8 cellular contexts compared by ENCODE assay signal in the genomic region with DNA sequence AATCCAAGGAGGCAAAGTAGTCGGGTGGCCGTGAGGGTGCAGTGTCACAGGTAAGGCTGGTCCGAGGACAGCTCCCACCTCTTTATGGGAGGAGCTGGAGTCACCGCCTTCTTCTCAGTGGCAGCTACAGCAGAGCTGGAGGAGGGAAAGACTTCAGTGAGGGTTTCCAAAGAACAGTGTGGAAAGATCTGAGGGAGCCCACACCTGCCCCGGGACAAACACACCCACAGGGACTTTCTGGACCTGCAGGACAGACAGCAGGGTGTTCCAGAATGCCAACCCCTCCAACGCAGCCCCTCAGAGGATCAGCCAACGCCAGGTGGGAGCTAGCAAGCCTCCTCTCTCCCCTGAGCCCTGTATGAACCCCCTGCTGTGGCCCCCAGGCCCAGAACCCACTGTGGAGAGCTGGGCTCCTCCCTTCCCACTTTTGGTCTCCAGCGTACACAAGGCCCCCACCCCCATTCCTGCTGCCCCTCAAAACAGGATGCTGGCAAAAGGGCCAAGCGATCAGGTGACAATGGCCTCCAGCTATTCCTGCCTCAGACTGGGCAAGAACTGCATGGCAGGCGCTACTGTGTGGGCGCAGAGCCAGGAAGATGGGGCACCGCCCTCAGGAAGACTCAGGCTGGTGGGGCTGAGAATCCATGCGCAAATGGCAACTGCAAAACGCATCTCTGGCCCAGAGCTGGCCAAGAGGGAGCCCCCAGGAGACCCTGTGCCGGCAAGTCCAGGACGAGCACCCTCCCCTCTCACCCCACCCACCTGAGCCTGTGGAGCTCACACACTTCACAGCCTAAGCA. TPM values are rescaled to one million over a fixed set of nuclear protein-coding genes. Genes with fewer than 3 reads are reported as not detected.
A peak's percentile ranks its signal among the peaks of the same experiment; 100 is the strongest.
DNase-seq lines count a peak whose midpoint lies in the region; TF ChIP-seq lines count a peak whose summit lies in the region.
"Had no signal": no experiment of that assay in that cellular context is flagged by ENCODE, and none has a peak within 500 bp of the region (broad histone marks: within the 10 kb centered on the region; RNA-seq: fewer than 3 reads in every experiment).

No MANE protein-coding gene starts in this region.

- H3K27ac ChIP-seq in esophagus muscularis mucosa (replicated peaks in 1 of 4) (peak overlapping the region; percentile 18 to 39 (median 34)), stomach (peak overlapping the region in 2 of 5 donors; percentile 14 to 19), neural progenitor cell (no peak overlapping the region)

- H3K9me3 ChIP-seq in esophagus muscularis mucosa (no peaks in the 10 kb centered on the region), stomach (no peaks in the 10 kb centered on the region), neural progenitor cell (ENCODE audit: low read depth) (no peaks in the 10 kb centered on the region)

- no peaks in the 10 kb centered on the region for H3K9me3 Mint-ChIP-seq in activated CD4-positive, alpha-beta T cell treated with anti-CD3 and anti-CD28 coated beads, Interleukin-2, amount 10 ng/mL, durations not matched to agents 24 days and 14 days
- H3K9me3 Mint-ChIP-seq in neural progenitor cell, result no peaks in the 10 kb centered on the region
- H3K9me3 Mint-ChIP-seq: naive thymus-derived CD4-positive, alpha-beta T cell had no signal

- 84% methylated on average over 9 of the region's 16 CpGs for WGBS in esophagus muscularis mucosa
- WGBS in stomach, 5 donors, result 56 to 69% (median 66%) methylated on average over 9 to 16 of the region's 16 CpGs

- H3K4me1 ChIP-seq in esophagus muscularis mucosa (peaks cover 33 to 49% (median 40%) of the 10 kb centered on the region in 4 donors), stomach (peaks cover 23 to 38% (median 34%) of the 10 kb centered on the region in 4 donors), neural progenitor cell (peaks cover 10% of the 10 kb centered on the region)

- peaks cover 7% of the 10 kb centered on the region for H4K20me1 ChIP-seq in neural progenitor cell (ENCODE audit: low read depth)

- intact Hi-C loops in activated CD4-positive, alpha-beta T cell treated with anti-CD3 and anti-CD28 coated beads, Interleukin-2, amount 10 ng/mL, durations not matched to agents 24 days and 14 days (cut with micrococcal nuclease), result no loop called here
- intact Hi-C loops in esophagus muscularis mucosa (cut with DNase I) (no loop called here), stomach (cut with DNase I; ENCODE audit: low total_unique reads) (no loop called here)

- H3K4me2 ChIP-seq in neural progenitor cell, result no peak overlapping the region

- TF ChIP-seq CTCF in esophagus muscularis mucosa (IDR thresholded peaks at IDR 0.05) (no peak), stomach (IDR thresholded peaks at IDR 0.05) (no peak), neural progenitor cell (IDR thresholded peaks at IDR 0.05) (no peak)

- no peak overlapping the region for H3K4me3 ChIP-seq in esophagus muscularis mucosa
- H3K4me3 ChIP-seq in stomach, result no peak overlapping the region
- no peak overlapping the region for H3K4me3 ChIP-seq in neural progenitor cell

- no peak for TF ChIP-seq POLR2A in esophagus muscularis mucosa (IDR thresholded peaks at IDR 0.05; ENCODE audit: low read depth)
- TF ChIP-seq POLR2A in stomach (IDR thresholded peaks at IDR 0.05), result no peak

- H3F3A ChIP-seq in neural progenitor cell (ENCODE audit: low read depth), result peaks cover 14% of the 10 kb centered on the region

- H3K4me3 Mint-ChIP-seq in activated CD4-positive, alpha-beta T cell treated with anti-CD3 and anti-CD28 coated beads, Interleukin-2, amount 10 ng/mL, durations not matched to agents 24 days and 14 days, result no peak overlapping the region
- no peak overlapping the region for H3K4me3 Mint-ChIP-seq in neural progenitor cell
- H3K4me3 Mint-ChIP-seq: naive thymus-derived CD4-positive, alpha-beta T cell had no signal

- H3K79me2 ChIP-seq in neural progenitor cell (ENCODE audit: low read depth), result peaks cover 12% of the 10 kb centered on the region

- H3K27ac Mint-ChIP-seq in activated CD4-positive, alpha-beta T cell treated with anti-CD3 and anti-CD28 coated beads, Interleukin-2, amount 10 ng/mL, durations not matched to agents 24 days and 14 days, result no peak overlapping the region
- no peak overlapping the region for H3K27ac Mint-ChIP-seq in neural progenitor cell
- H3K27ac Mint-ChIP-seq: naive thymus-derived CD4-positive, alpha-beta T cell had no signal

- H3K27me3 Mint-ChIP-seq in activated CD4-positive, alpha-beta T cell treated with anti-CD3 and anti-CD28 coated beads, Interleukin-2, amount 10 ng/mL, durations not matched to agents 24 days and 14 days, result no peaks in the 10 kb centered on the region
- H3K27me3 Mint-ChIP-seq in neural progenitor cell (ENCODE audit: insufficient read depth, low read depth), result peaks cover 7% of the 10 kb centered on the region
- H3K27me3 Mint-ChIP-seq: naive thymus-derived CD4-positive, alpha-beta T cell had no signal

- TF ChIP-seq EP300 in esophagus muscularis mucosa (IDR thresholded peaks at IDR 0.05) (no peak), stomach (IDR thresholded peaks at IDR 0.05) (no peak)

- peaks cover 36% of the 10 kb centered on the region for H3K36me3 Mint-ChIP-seq in activated CD4-positive, alpha-beta T cell treated with anti-CD3 and anti-CD28 coated beads, Interleukin-2, amount 10 ng/mL, durations not matched to agents 24 days and 14 days (ENCODE audit: low read depth)
- peaks cover 4% of the 10 kb centered on the region for H3K36me3 Mint-ChIP-seq in neural progenitor cell

- H3K9ac ChIP-seq in neural progenitor cell, result no peak overlapping the region

- H2AFZ ChIP-seq in neural progenitor cell (replicated peaks), result no peak overlapping the region

- H3K36me3 ChIP-seq in esophagus muscularis mucosa, result peaks cover 34 to 75% (median 65%) of the 10 kb centered on the region in 4 donors
- peaks cover 48 to 75% (median 73%) of the 10 kb centered on the region in 4 donors for H3K36me3 ChIP-seq in stomach
- no peaks in the 10 kb centered on the region for H3K36me3 ChIP-seq in neural progenitor cell

- H3K27me3 ChIP-seq in esophagus muscularis mucosa (no peaks in the 10 kb centered on the region), stomach (no peaks in the 10 kb centered on the region), neural progenitor cell (no peaks in the 10 kb centered on the region)

- H3K4me1 Mint-ChIP-seq in activated CD4-positive, alpha-beta T cell treated with anti-CD3 and anti-CD28 coated beads, Interleukin-2, amount 10 ng/mL, durations not matched to agents 24 days and 14 days, result peaks cover 21% of the 10 kb centered on the region
- H3K4me1 Mint-ChIP-seq in neural progenitor cell, result peaks cover 16% of the 10 kb centered on the region

- peak; percentile 52 for DNase-seq in activated CD4-positive, alpha-beta T cell treated with anti-CD3 and anti-CD28 coated beads, Interleukin-2, amount 10 ng/mL, durations not matched to agents 24 days and 14 days
- DNase-seq in activated CD4-positive, alpha-beta T cell treated with anti-CD3 and anti-CD28 coated beads, Interleukin-2, amount 50 U/mL, for 4 hours, result no peak
- DNase-seq in esophagus muscularis mucosa (ENCODE audit: extremely low spot score) (no peak), stomach (peak; percentile 9), cerebellum (ENCODE audit: low spot score) (no peak), neural progenitor cell (ENCODE audit: low spot score) (no peak)
- DNase-seq: activated naive CD4-positive, alpha-beta T cell had no signal

RNA-seq across cellular contexts. Expression of a gene that starts 3.5 kb away (rescaled TPM):
- total RNA-seq in activated CD4-positive, alpha-beta T cell treated with anti-CD3 and anti-CD28 coated beads, Interleukin-2, amount 10 ng/mL, durations not matched to agents 24 days and 14 days, result 110 and 113 TPM in 2 replicates
- total RNA-seq in esophagus muscularis mucosa, result 10 to 100 TPM; 25.7 to 63.2 (median 47.4) TPM
- total RNA-seq in stomach, result 100 to 1,000 TPM in 1 of 5 donors, 10 to 100 TPM in 4; 13.0 to 108 (median 19.1) TPM
- 10 to 100 TPM; 24.7 to 32.1 (median 27.0) TPM for polyA plus RNA-seq in stomach
- 13.3 TPM for total RNA-seq in cerebellum
- total RNA-seq in neural progenitor cell (ENCODE audit: low replicate concordance), result 22.4 and 52.5 TPM in 2 replicates

RNA-seq across cellular contexts. Expression of a gene that starts 9.5 kb away (rescaled TPM):
- total RNA-seq in activated CD4-positive, alpha-beta T cell treated with anti-CD3 and anti-CD28 coated beads, Interleukin-2, amount 10 ng/mL, durations not matched to agents 24 days and 14 days, result 52.9 and 54.3 TPM in 2 replicates
- total RNA-seq in esophagus muscularis mucosa (10 to 100 TPM; 26.1 to 34.0 (median 29.3) TPM), stomach (10 to 100 TPM in 2 of 5 donors, 1 to 10 TPM in 3; 3.6 to 13.8 (median 9.6) TPM), cerebellum (11.7 TPM), neural progenitor cell (ENCODE audit: low replicate concordance) (21.0 and 54.1 TPM in 2 replicates)
- polyA plus RNA-seq in stomach, result 100 to 1,000 TPM; 127 to 171 (median 150) TPM

RNA-seq across cellular contexts. Expression of a gene that starts 9.6 kb away (rescaled TPM):
- total RNA-seq in activated CD4-positive, alpha-beta T cell treated with anti-CD3 and anti-CD28 coated beads, Interleukin-2, amount 10 ng/mL, durations not matched to agents 24 days and 14 days, result 2,054 and 2,121 TPM in 2 replicates
- 100 to 1,000 TPM; 256 to 473 (median 358) TPM for total RNA-seq in esophagus muscularis mucosa
- total RNA-seq in stomach, result 1,000 to 10,000 TPM in 2 of 5 donors, 100 to 1,000 TPM in 3; 335 to 2,088 (median 520) TPM
- polyA plus RNA-seq in stomach, result 1,000 to 10,000 TPM in 1 of 3 donors, 100 to 1,000 TPM in 2; 778 to 1,474 (median 861) TPM
- 105 TPM for total RNA-seq in cerebellum
- 296 and 550 TPM in 2 replicates for total RNA-seq in neural progenitor cell (ENCODE audit: low replicate concordance)

RNA-seq across cellular contexts. Expression of a gene that starts 31.4 kb away (rescaled TPM):
- total RNA-seq in activated CD4-positive, alpha-beta T cell treated with anti-CD3 and anti-CD28 coated beads, Interleukin-2, amount 10 ng/mL, durations not matched to agents 24 days and 14 days, result 0.85 and 1.5 TPM in 2 replicates
- 10 to 100 TPM; 23.7 to 36.0 (median 30.0) TPM for total RNA-seq in esophagus muscularis mucosa
- 10 to 100 TPM in 2 of 5 donors, 1 to 10 TPM in 2, not detected in 1; 4.4 to 72.4 (median 8.8) TPM for total RNA-seq in stomach
- 10 to 100 TPM in 1 of 3 donors, 1 to 10 TPM in 2; 4.8 to 10.7 (median 7.1) TPM for polyA plus RNA-seq in stomach
- total RNA-seq in cerebellum, result 4.5 TPM
- 1.9 TPM in 1 of 2 replicates, not detected in the other for total RNA-seq in neural progenitor cell (ENCODE audit: low replicate concordance)

RNA-seq across cellular contexts. Expression of a gene that starts 52.3 kb away (rescaled TPM):
- total RNA-seq in activated CD4-positive, alpha-beta T cell treated with anti-CD3 and anti-CD28 coated beads, Interleukin-2, amount 10 ng/mL, durations not matched to agents 24 days and 14 days, result 4.0 and 4.1 TPM in 2 replicates
- total RNA-seq in esophagus muscularis mucosa, result 10 to 100 TPM in 3 of 4 donors, 1 to 10 TPM in 1; 3.7 to 37.9 (median 22.6) TPM
- 100 to 1,000 TPM in 1 of 5 donors, 10 to 100 TPM in 2, 1 to 10 TPM in 2; 4.8 to 276 (median 19.8) TPM for total RNA-seq in stomach
- polyA plus RNA-seq in stomach, result 10 to 100 TPM in 2 of 3 donors, 1 to 10 TPM in 1; 4.1 to 62.9 (median 22.9) TPM
- 0.91 TPM for total RNA-seq in cerebellum
- 1.9 TPM in 1 of 2 replicates, not detected in the other for total RNA-seq in neural progenitor cell (ENCODE audit: low replicate concordance)
- polyA plus RNA-seq: naive thymus-derived CD4-positive, alpha-beta T cell had no signal

Comparison
In these comparisons a context has a peak if more than half of its experiments do, and no peak if none do; other contexts are left out.
1. DNase-seq: peak in activated CD4-positive, alpha-beta T cell treated with anti-CD3 and anti-CD28 coated beads, Interleukin-2, amount 10 ng/mL, durations not matched to agents 24 days and 14 days (single experiment) and stomach (single experiment); none in activated CD4-positive, alpha-beta T cell treated with anti-CD3 and anti-CD28 coated beads, Interleukin-2, amount 50 U/mL, for 4 hours (0 of 2), esophagus muscularis mucosa (single experiment), cerebellum (single experiment) and neural progenitor cell (single experiment).